In genomic region chr20:21181028-21181427, GRCh38 we compare ENCODE assay signal across 20 cellular contexts. TPM values are rescaled to one million over a fixed set of nuclear protein-coding genes. Genes with fewer than 3 reads are reported as not detected.
DNase-seq lines count a peak whose midpoint lies in the region; ATAC-seq, FAIRE-seq and TF ChIP-seq lines count a peak whose summit lies in the region.
"Had no signal": no experiment of that assay in that cellular context is flagged by ENCODE, and none has a peak within 500 bp of the region (broad histone marks: within the 10 kb centered on the region; RNA-seq: fewer than 3 reads in every experiment).

No MANE protein-coding gene starts in this region.

- no peak for DNase-seq in HepG2 (ENCODE audit: low spot score)
- no peak for DNase-seq in right lobe of liver
- DNase-seq in adipocyte (ENCODE audit: low read depth): no peak
- DNase-seq in GM12891 (ENCODE audit: insufficient read length, low spot score): no peak
- DNase-seq: CD8-positive, alpha-beta T cell; COR-L47; DMS153; DMS79 treated with DMSO at 0.1 percent for 48 hours; EL; GDM1; GOT3; HCEC 1CT had no signal

- WGBS in HepG2 (ENCODE audit: low lambda C conversion rate): 91% methylated on average over 3 of the region's 3 CpGs
- WGBS in right lobe of liver (ENCODE audit: insufficient coverage, low coverage, low lambda C conversion rate, missing lambda C conversion rate): 100% methylated on average over 2 of the region's 3 CpGs

- peaks cover 7% of the 10 kb centered on the region; the same call in 1 of the 2 replicates for H3K9me3 ChIP-seq in HepG2 (ENCODE audit: low read length)
- H3K9me3 ChIP-seq in right lobe of liver: no peaks in the 10 kb centered on the region
- H3K9me3 ChIP-seq in adipocyte (ENCODE audit: control insufficient read depth, low read length): peaks cover 16% of the 10 kb centered on the region

- TF ChIP-seq CTCF in HepG2 (CRISPR knock-in tag; IDR thresholded peaks at IDR 0.05): no peak
- TF ChIP-seq CTCF in right lobe of liver (IDR thresholded peaks at IDR 0.05): no peak

- TF ChIP-seq POLR2A in HepG2 (IDR thresholded peaks at IDR 0.05; ENCODE audit: insufficient read depth in 1 of 2, low read depth in 2 of 2, low read length in 2 of 2): no peak
- TF ChIP-seq POLR2A in right lobe of liver (IDR thresholded peaks at IDR 0.05): no peak
- TF ChIP-seq POLR2A in GM12891 (IDR thresholded peaks at IDR 0.05; ENCODE audit: low read depth, low read length): no peak

- H3K4me1 ChIP-seq in HepG2 (ENCODE audit: insufficient read depth, low read length) (peaks cover 24% of the 10 kb centered on the region), right lobe of liver (no peaks in the 10 kb centered on the region), adipocyte (ENCODE audit: control insufficient read depth, insufficient read depth, low read length) (peaks cover 60% of the 10 kb centered on the region), rectal smooth muscle tissue (ENCODE audit: control insufficient read depth, insufficient read depth, low read length) (peaks cover 11% of the 10 kb centered on the region)

- no peak for TF ChIP-seq RAD21 in HepG2 (CRISPR knock-in tag; IDR thresholded peaks at IDR 0.05)

- H3K27me3 ChIP-seq in HepG2 (ENCODE audit: control insufficient read depth in 1 of 2, insufficient read depth in 2 of 2, low read length in 2 of 2): no peaks in the 10 kb centered on the region
- no peaks in the 10 kb centered on the region for H3K27me3 ChIP-seq in right lobe of liver
- no peaks in the 10 kb centered on the region for H3K27me3 ChIP-seq in adipocyte (replicated peaks; ENCODE audit: control insufficient read depth, insufficient read depth, low read length)
- H3K27me3 ChIP-seq in rectal smooth muscle tissue (ENCODE audit: control insufficient read depth, insufficient read depth, low read length): no peaks in the 10 kb centered on the region

- FAIRE-seq in HepG2 (lab: Jason Lieb, UNC): no peak
- no peak for FAIRE-seq in GM12891 (lab: Jason Lieb, UNC)
- FAIRE-seq: A204.1, D721Med, K562 had no signal

- H2AFZ ChIP-seq in HepG2 (ENCODE audit: low read length): no peak overlapping the region

- intact Hi-C loops in HepG2 (cut with micrococcal nuclease; ENCODE audit: unreplicated experiment) (no loop called here), right lobe of liver (cut with DNase I) (no loop called here)

- TSS peak; percentile 5 for BruUV-seq in HepG2 (replicated peaks; lab: Mats Ljungman, UMichigan)

- H3K27ac ChIP-seq in HepG2 (ENCODE audit: extremely low read length, insufficient read depth, low read length): no peak overlapping the region
- H3K27ac ChIP-seq in right lobe of liver: no peak overlapping the region
- peak overlapping the region; percentile 19 for H3K27ac ChIP-seq in rectal smooth muscle tissue (ENCODE audit: low read depth, low read length)
- H3K27ac ChIP-seq: C4-2B, HL-60 had no signal

- H3K36me3 ChIP-seq in HepG2 (replicated peaks in 1 of 2; ENCODE audit: control insufficient read depth in 1 of 2, insufficient read depth in 2 of 2, low read length in 2 of 2) (peaks cover 0 to 11% of the 10 kb centered on the region in 2 experiments; a peak in 3 of 5 replicates), right lobe of liver (no peaks in the 10 kb centered on the region), adipocyte (ENCODE audit: control insufficient read depth, insufficient read depth, low read length, severe bottlenecking) (no peaks in the 10 kb centered on the region), rectal smooth muscle tissue (ENCODE audit: control insufficient read depth, insufficient read depth, low read length) (no peaks in the 10 kb centered on the region)

- in situ Hi-C loops in HepG2 (cut with HindIII; ENCODE audit: extremely low pct_ligation_motif_present, low pct_unique_long_range_greater_than_20kb): no loop called here

- H3K4me3 ChIP-seq in HepG2 (replicated peaks in 1 of 3; ENCODE audit: insufficient read depth in 1 of 3, low read depth in 2 of 3, low read length in 3 of 3) (no peak overlapping the region), right lobe of liver (no peak overlapping the region), adipocyte (ENCODE audit: low read length) (no peak overlapping the region), rectal smooth muscle tissue (ENCODE audit: low read length) (no peak overlapping the region)
- H3K4me3 ChIP-seq: K562 had no signal

- POLR2A ChIA-PET in HepG2 (lab: Yijun Ruan, JAX): no interaction called here

- H3K9ac ChIP-seq in HepG2 (ENCODE audit: insufficient read depth, low read depth, low read length): no peak overlapping the region
- H3K9ac ChIP-seq in adipocyte (ENCODE audit: low read length): peak overlapping the region; percentile 59
- no peak overlapping the region for H3K9ac ChIP-seq in rectal smooth muscle tissue (ENCODE audit: low read length)

- H3K4me2 ChIP-seq in HepG2 (ENCODE audit: low read depth, low read length): no peak overlapping the region

- TF ChIP-seq EP300 in HepG2 (IDR thresholded peaks at IDR 0.05; ENCODE audit: low read depth in 2 of 2, low read length in 2 of 2) (no peak), HepG2 (CRISPR knock-in tag; IDR thresholded peaks at IDR 0.05; ENCODE audit: borderline replicate concordance) (no peak)

- CTCF ChIA-PET in HepG2 (lab: Yijun Ruan, JAX; ENCODE audit: low intra/inter-chr PET ratio, low total read pairs): no interaction called here

- ATAC-seq in HepG2 (no peak), right lobe of liver (no peak), HG03439 (IDR thresholded peaks at IDR 0.05; ENCODE audit: unreplicated experiment) (no peak), GM19328 (IDR thresholded peaks at IDR 0.05; ENCODE audit: unreplicated experiment) (no peak)
- ATAC-seq: CD8-positive, alpha-beta T cell; K562 had no signal

- no peaks in the 10 kb centered on the region for H4K20me1 ChIP-seq in HepG2 (ENCODE audit: insufficient read depth, low read length)

- H3K79me2 ChIP-seq in HepG2 (ENCODE audit: insufficient read depth, low read length): no peaks in the 10 kb centered on the region

TF ChIP-seq in HepG2, 621 proteins besides CTCF, POLR2A, EP300 and RAD21 (continues in another document):
- TF ChIP-seq GPBP1L1 (CRISPR knock-in tag; IDR thresholded peaks at IDR 0.05): no peak
- TF ChIP-seq NPAS2 (CRISPR knock-in tag; IDR thresholded peaks at IDR 0.05; ENCODE audit: borderline replicate concordance): no peak
- TF ChIP-seq FOXK1 (CRISPR knock-in tag; IDR thresholded peaks at IDR 0.05; ENCODE audit: borderline replicate concordance, low read depth): no peak

TF ChIP-seq in GM12891, 5 proteins besides CTCF, POLR2A, EP300 and RAD21:
- TF ChIP-seq POLR2AphosphoS5 (IDR thresholded peaks at IDR 0.05; ENCODE audit: low read depth, low read length): no peak
- no peak for TF ChIP-seq SPI1 (IDR thresholded peaks at IDR 0.05; ENCODE audit: low read depth, low read length)
- no peak for TF ChIP-seq PAX5 (IDR thresholded peaks at IDR 0.05; ENCODE audit: insufficient read depth, low read length, severe bottlenecking)
- TF ChIP-seq TAF1 (IDR thresholded peaks at IDR 0.05; ENCODE audit: low read depth, low read length): no peak
- no peak for TF ChIP-seq POU2F2 (IDR thresholded peaks at IDR 0.05; ENCODE audit: low read depth, low read length)

RNA-seq across cellular contexts. Expression of gene KIZ, which starts 55.1 kb away (rescaled TPM):
- 46.3 and 55.6 TPM in 2 replicates for total RNA-seq in HepG2 (2016; rRNA removed; fragmentation: Illumina TruSeq; extraction: Trizol)
- total RNA-seq in HepG2 (2016; cell fraction: cytosol; rRNA removed; fragmentation: Illumina TruSeq; extraction: Trizol; ENCODE audit: low read depth): 20.4 and 20.5 TPM in 2 replicates
- total RNA-seq in HepG2 (2016; cell fraction: insoluble cytoplasmic fraction; rRNA removed; fragmentation: Illumina TruSeq; extraction: Trizol): 48.0 and 57.7 TPM in 2 replicates
- 22.8 and 24.5 TPM in 2 replicates for total RNA-seq in HepG2 (2016; cell fraction: membrane; rRNA removed; fragmentation: Illumina TruSeq; extraction: Trizol)
- 64.1 and 65.7 TPM in 2 replicates for total RNA-seq in HepG2 (2016; cell fraction: nucleus; rRNA removed; fragmentation: Illumina TruSeq; extraction: Trizol)
- polyA plus RNA-seq in HepG2 (2011; rRNA removed): 77.9 and 114 TPM in 2 replicates
- polyA plus RNA-seq in HepG2 (2011; cell fraction: cytosol; rRNA removed): 33.9 and 39.9 TPM in 2 replicates
- polyA plus RNA-seq in HepG2 (2011; cell fraction: nucleus; rRNA removed): 223 and 433 TPM in 2 replicates
- polyA plus RNA-seq in HepG2 (2012): 40.7 and 57.0 TPM in 2 replicates
- polyA plus RNA-seq in HepG2 (2016; cell fraction: cytosol; fragmentation: Illumina TruSeq; extraction: Trizol; ENCODE audit: low read depth): 9.0 and 10.7 TPM in 2 replicates
- polyA plus RNA-seq in HepG2 (2016; cell fraction: insoluble cytoplasmic fraction; fragmentation: Illumina TruSeq; extraction: Trizol; ENCODE audit: low read depth): 48.1 and 51.2 TPM in 2 replicates
- polyA plus RNA-seq in HepG2 (2016; cell fraction: membrane; fragmentation: Illumina TruSeq; extraction: Trizol; ENCODE audit: low read depth): 13.9 and 15.1 TPM in 2 replicates
- polyA plus RNA-seq in HepG2 (2016; cell fraction: nucleus; fragmentation: Illumina TruSeq; extraction: Trizol; ENCODE audit: insufficient read depth, low read depth): 69.5 and 81.6 TPM in 2 replicates
- polyA minus RNA-seq in HepG2 (2011; rRNA and poly(A)+ RNA removed; ENCODE audit: low replicate concordance): 4.7 and 26.3 TPM in 2 replicates
- 28.5 and 33.0 TPM in 2 replicates for polyA minus RNA-seq in HepG2 (2011; cell fraction: cytosol; rRNA and poly(A)+ RNA removed)
- polyA minus RNA-seq in HepG2 (2011; cell fraction: nucleus; rRNA and poly(A)+ RNA removed): 210 and 232 TPM in 2 replicates
- total RNA-seq in right lobe of liver: 10 to 100 TPM in 1 of 6 experiments, 1 to 10 TPM in 5; 5.1 to 11.5 (median 7.4) TPM
- 8.5 TPM for polyA plus RNA-seq in GM12891 (2012; ENCODE audit: low read depth, missing spikeins)
